9 cellular contexts compared by ENCODE assay signal in genomic region chr3:44954962-44955361, GRCh38. TPM values are rescaled to one million over a fixed set of nuclear protein-coding genes. Genes with fewer than 3 reads are reported as not detected.
A peak's percentile ranks its signal among the peaks of the same experiment; 100 is the strongest.
DNase-seq lines count a peak whose midpoint lies in the region; ATAC-seq, FAIRE-seq and TF ChIP-seq lines count a peak whose summit lies in the region.
"Had no signal": no experiment of that assay in that cellular context is flagged by ENCODE, and none has a peak within 500 bp of the region (broad histone marks: within the 10 kb centered on the region; RNA-seq: fewer than 3 reads in every experiment).

No MANE protein-coding gene starts in this region.

- ATAC-seq in HG02759 (IDR thresholded peaks at IDR 0.05; ENCODE audit: unreplicated experiment) (peak; percentile 73), lower lobe of right lung (peak; percentile 53 to 74), HG03025 (IDR thresholded peaks at IDR 0.05; ENCODE audit: low FRiP score, unreplicated experiment) (no peak)

- H3K4me1 ChIP-seq in lower lobe of right lung, result peaks cover 42% of the 10 kb centered on the region
- no peaks in the 10 kb centered on the region for H3K4me1 ChIP-seq in breast epithelium

- no peak for FAIRE-seq in GM12891 (lab: Jason Lieb, UNC)

- H3K36me3 ChIP-seq in lower lobe of right lung (peaks cover 19% of the 10 kb centered on the region), breast epithelium (no peaks in the 10 kb centered on the region)

- H3K4me3 ChIP-seq in lower lobe of right lung (no peak overlapping the region), breast epithelium (no peak overlapping the region)

- H3K27me3 ChIP-seq in lower lobe of right lung (ENCODE audit: low read depth), result no peaks in the 10 kb centered on the region
- H3K27me3 ChIP-seq in breast epithelium, result no peaks in the 10 kb centered on the region

- no peaks in the 10 kb centered on the region for H3K9me3 ChIP-seq in lower lobe of right lung
- H3K9me3 ChIP-seq in breast epithelium, result no peaks in the 10 kb centered on the region

- TF ChIP-seq CTCF in lower lobe of right lung (IDR thresholded peaks at IDR 0.05) (no peak), breast epithelium (IDR thresholded peaks at IDR 0.05) (no peak)

- intact Hi-C loops in lower lobe of right lung (cut with DNase I) (no loop called here), breast epithelium (cut with DNase I; ENCODE audit: low total_unique reads) (no loop called here)

- DNase-seq in GM12891 (ENCODE audit: insufficient read length, low spot score), result peak; percentile 30
- DNase-seq in RPMI7951 (ENCODE audit: low read depth), result peak; percentile 15
- DNase-seq in lower lobe of right lung, result no peak
- DNase-seq in activated CD4-positive, alpha-beta T cell treated with anti-CD3 and anti-CD28 coated beads, Interleukin-2, amount 50 U/mL, for 48 hours, result no peak
- DNase-seq in breast epithelium (ENCODE audit: low spot score in 2 of 2), result no peak
- DNase-seq in activated CD8-positive, alpha-beta memory T cell treated with anti-CD3 and anti-CD28 coated beads for 24 hours, result no peak
- DNase-seq: NCI-H1417 had no signal

- H3K27ac ChIP-seq in lower lobe of right lung (peak overlapping the region; percentile 69), breast epithelium (no peak overlapping the region)

- no peak for TF ChIP-seq POLR2A in GM12891 (IDR thresholded peaks at IDR 0.05; ENCODE audit: low read depth, low read length)
- TF ChIP-seq POLR2A in breast epithelium (IDR thresholded peaks at IDR 0.05), result no peak

TF ChIP-seq in GM12891, 5 proteins besides CTCF, POLR2A, EP300 and RAD21:
- peak; percentile 98 for TF ChIP-seq SPI1 (IDR thresholded peaks at IDR 0.05; ENCODE audit: low read depth, low read length)
- TF ChIP-seq POU2F2 (IDR thresholded peaks at IDR 0.05; ENCODE audit: low read depth, low read length), result no peak

RNA-seq across cellular contexts. Expression of gene ZDHHC3, which starts 21.0 kb away (rescaled TPM):
- 18.5 TPM for polyA plus RNA-seq in GM12891 (2012; ENCODE audit: low read depth, missing spikeins)
- total RNA-seq in RPMI7951 (2014; rRNA removed; shearing (Covaris generic)), result 51.4 and 62.7 TPM in 2 replicates
- total RNA-seq in lower lobe of right lung, result 110 TPM
- 100 to 1,000 TPM in 1 of 3 donors, 10 to 100 TPM in 2; 69.5 to 120 (median 71.9) TPM for total RNA-seq in breast epithelium

RNA-seq across cellular contexts. Expression of gene EXOSC7, which starts 21.1 kb away (rescaled TPM):
- 51.5 TPM for polyA plus RNA-seq in GM12891 (2012; ENCODE audit: low read depth, missing spikeins)
- 52.0 and 69.7 TPM in 2 replicates for total RNA-seq in RPMI7951 (2014; rRNA removed; shearing (Covaris generic))
- total RNA-seq in lower lobe of right lung (32.9 TPM), breast epithelium (10 to 100 TPM; 39.0 to 54.9 (median 43.0) TPM)

Comparison
In these comparisons a context has a peak if more than half of its experiments do, and no peak if none do; other contexts are left out.
1. DNase-seq: peak in GM12891 (single experiment) and RPMI7951 (single experiment); none in lower lobe of right lung (single experiment), activated CD4-positive, alpha-beta T cell treated with anti-CD3 and anti-CD28 coated beads, Interleukin-2, amount 50 U/mL, for 48 hours (0 of 2), breast epithelium (0 of 2) and activated CD8-positive, alpha-beta memory T cell treated with anti-CD3 and anti-CD28 coated beads for 24 hours (single experiment).